In the genomic region with DNA sequence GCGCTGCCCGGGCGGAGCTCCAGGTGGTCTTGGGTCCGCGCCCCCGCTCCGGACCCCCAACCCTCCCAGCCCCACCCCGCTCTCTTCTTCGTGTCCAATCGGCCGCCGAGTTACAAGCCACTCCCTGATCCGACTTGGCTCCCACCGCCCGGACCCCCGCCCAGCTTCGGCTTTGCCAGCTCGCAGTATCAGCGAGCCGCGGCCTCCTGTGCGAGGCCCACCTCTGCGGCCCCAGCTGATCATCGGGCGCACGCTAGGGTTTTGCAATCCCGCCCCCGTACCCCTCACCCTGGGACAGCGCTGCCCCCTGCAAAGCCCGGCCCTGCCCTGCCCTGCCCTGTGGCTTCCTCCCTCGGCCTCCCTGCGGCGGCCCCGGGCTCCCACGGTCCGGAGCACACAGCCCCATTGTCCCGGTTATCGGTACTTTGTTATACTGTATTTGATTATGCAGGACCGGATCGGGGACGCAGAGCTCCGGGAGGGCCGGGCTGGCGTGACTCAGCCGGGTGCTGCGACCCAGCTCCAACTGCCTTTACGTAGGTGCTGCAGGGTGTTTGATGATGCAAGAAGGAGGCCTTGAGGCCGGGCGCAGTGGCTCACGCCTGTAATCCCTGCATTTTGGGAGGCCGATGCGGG, we compare ENCODE assay signal across 8 cellular contexts. TPM values are rescaled to one million over a fixed set of nuclear protein-coding genes. Genes with fewer than 3 reads are reported as not detected.
A peak's percentile ranks its signal among the peaks of the same experiment; 100 is the strongest.
DNase-seq lines count a peak whose midpoint lies in the region; ATAC-seq and TF ChIP-seq lines count a peak whose summit lies in the region.

No MANE protein-coding gene starts in this region.

- peak; percentile 19 for ATAC-seq in HG03066 (IDR thresholded peaks at IDR 0.05; ENCODE audit: low read depth, unreplicated experiment)

- no peak for TF ChIP-seq POLR2A in adrenal gland (IDR thresholded peaks at IDR 0.05)

- no peaks in the 10 kb centered on the region for H3K9me2 ChIP-seq in DOHH2 (replicated peaks; ENCODE audit: control insufficient read depth, low read length)

- no peaks in the 10 kb centered on the region for H3K79me2 ChIP-seq in DOHH2 (ENCODE audit: control insufficient read depth, low read length)

- H3K36me3 ChIP-seq in DOHH2 (ENCODE audit: control insufficient read depth, low read length), result peaks cover 28% of the 10 kb centered on the region
- no peaks in the 10 kb centered on the region for H3K36me3 ChIP-seq in adrenal gland (replicated peaks in 1 of 2)
- peaks cover 15% of the 10 kb centered on the region for H3K36me3 ChIP-seq in iPS-18a (ENCODE audit: control insufficient read depth, low read depth, low read length)

- WGBS in adrenal gland, 4 donors, result 10 to 28% (median 12%) methylated on average over 9 to 52 of the region's 52 CpGs

- no peaks in the 10 kb centered on the region for H3K9me3 ChIP-seq in DOHH2 (ENCODE audit: control insufficient read depth, insufficient read depth, low read length)
- no peaks in the 10 kb centered on the region for H3K9me3 ChIP-seq in adrenal gland (replicated peaks in 1 of 3)
- H3K9me3 ChIP-seq in iPS-18a (ENCODE audit: control insufficient read depth, low read depth, low read length), result no peaks in the 10 kb centered on the region

- peak; percentile 95 for DNase-seq in RWPE1 (ENCODE audit: low spot score)
- DNase-seq in adrenal gland, result peak; percentile 63 to 85 (median 75)
- peak; percentile 49 for DNase-seq in stimulated activated CD4-positive, alpha-beta T cell treated with anti-CD3 and anti-CD28 coated beads, Interleukin-2, amount 100 ng/mL, for 4 hours (ENCODE audit: low read depth)
- no peak for DNase-seq in medulla oblongata (ENCODE audit: extremely low spot score)
- DNase-seq in head of caudate nucleus, result no peak

- peaks cover 3% of the 10 kb centered on the region; the same call in 1 of the 2 replicates for H3F3A ChIP-seq in DOHH2 (ENCODE audit: control insufficient read depth, insufficient read depth)

- H4K20me1 ChIP-seq in DOHH2 (ENCODE audit: control insufficient read depth, insufficient read depth, low read depth, low read length), result no peaks in the 10 kb centered on the region

- CTCF ChIA-PET in RWPE1 (lab: Yijun Ruan, JAX), result interaction anchor here (0.6 kb wide), 1 partner anchor 193 kb away, joined by 3 read pairs; a partner anchor contains a TSS

- intact Hi-C loops in adrenal gland (cut with DNase I), result no loop called here
- intact Hi-C loops in head of caudate nucleus (cut with DNase I), result no loop called here

- H3K4me2 ChIP-seq in DOHH2 (ENCODE audit: low read length), result peak overlapping the region; percentile 90

- H3K9ac ChIP-seq in iPS-18a (ENCODE audit: low read length), result peak overlapping the region; percentile 74

- POLR2A ChIA-PET in RWPE1 (lab: Yijun Ruan, JAX; ENCODE audit: low non-redundant PET), result interaction anchor here (0.7 kb wide), 1 partner anchor 15 kb away, joined by 3 read pairs; no protein-coding TSS in a partner anchor

- H3K27me3 ChIP-seq in DOHH2 (ENCODE audit: control insufficient read depth, low read length), result no peaks in the 10 kb centered on the region
- H3K27me3 ChIP-seq in adrenal gland, result no peaks in the 10 kb centered on the region
- no peaks in the 10 kb centered on the region for H3K27me3 ChIP-seq in iPS-18a (ENCODE audit: control insufficient read depth, insufficient read depth, low read length)

- H3K4me3 ChIP-seq in DOHH2 (ENCODE audit: low read length), result peak overlapping the region; percentile 86
- H3K4me3 ChIP-seq in adrenal gland, result peak overlapping the region in 1 of 4 donors; percentile 57
- peak overlapping the region; percentile 81 for H3K4me3 ChIP-seq in iPS-18a (ENCODE audit: low read length)

- peak overlapping the region; percentile 12; the same call in 1 of the 2 replicates for H3K27ac ChIP-seq in DOHH2 (ENCODE audit: low read depth, low read length)
- peak overlapping the region; percentile 84 for H3K27ac ChIP-seq in RWPE1
- peak overlapping the region in 1 of 5 donors; percentile 26 for H3K27ac ChIP-seq in adrenal gland
- no peak overlapping the region for H3K27ac ChIP-seq in iPS-18a (ENCODE audit: low read length)

- TF ChIP-seq CTCF in DOHH2 (IDR thresholded peaks at IDR 0.05; ENCODE audit: low read depth, low read length, poor library complexity, severe bottlenecking), result no peak
- TF ChIP-seq CTCF in RWPE1 (conservative IDR thresholded peaks at IDR 0.05; ENCODE audit: low read depth), result no peak
- TF ChIP-seq CTCF in adrenal gland (IDR thresholded peaks at IDR 0.05), result no peak

- H3K4me1 ChIP-seq in DOHH2 (ENCODE audit: control insufficient read depth, low read length) (peaks cover 21% of the 10 kb centered on the region), adrenal gland (replicated peaks in 1 of 2) (peaks cover 0 to 12% of the 10 kb centered on the region in 2 donors), iPS-18a (ENCODE audit: control insufficient read depth, low read depth, low read length) (peaks cover 7% of the 10 kb centered on the region)

RNA-seq across cellular contexts. Expression of a gene that starts 0.6 kb away (rescaled TPM):
- total RNA-seq in adrenal gland, result 1 to 10 TPM in 7 of 8 donors, under 1 TPM in 1; 0.95 to 5.1 (median 3.9) TPM
- polyA plus RNA-seq in adrenal gland, result 10 to 100 TPM in 1 of 3 donors, 1 to 10 TPM in 1, under 1 TPM in 1; 0.93 to 10.5 (median 3.8) TPM

RNA-seq across cellular contexts. Expression of a gene that starts 10.1 kb away (rescaled TPM):
- total RNA-seq in adrenal gland, result under 1 TPM in 5 of 8 donors, not detected in 3; 0.28 to 0.86 (median 0.54) TPM
- polyA plus RNA-seq in adrenal gland, result 1 to 10 TPM in 2 of 3 donors, not detected in 1; 2.9 to 6.3 TPM

RNA-seq across cellular contexts. Expression of a gene that starts 14.8 kb away (rescaled TPM):
- total RNA-seq in adrenal gland, result 10 to 100 TPM in 5 of 8 donors, 1 to 10 TPM in 3; 5.6 to 17.0 (median 10.6) TPM
- 10 to 100 TPM in 1 of 3 donors, 1 to 10 TPM in 2; 2.7 to 13.8 (median 3.2) TPM for polyA plus RNA-seq in adrenal gland

RNA-seq across cellular contexts. Expression of a gene that starts 34.9 kb away (rescaled TPM):
- 100 to 1,000 TPM in 4 of 8 donors, 10 to 100 TPM in 4; 51.6 to 195 (median 97.2) TPM for total RNA-seq in adrenal gland
- polyA plus RNA-seq in adrenal gland, result 100 to 1,000 TPM in 2 of 3 donors, 10 to 100 TPM in 1; 18.7 to 132 (median 103) TPM

RNA-seq across cellular contexts. Expression of a gene that starts 40.0 kb away (rescaled TPM):
- 1 to 10 TPM; 1.3 to 9.8 (median 6.8) TPM for total RNA-seq in adrenal gland
- 10 to 100 TPM in 1 of 3 donors, 1 to 10 TPM in 2; 6.0 to 11.8 (median 6.2) TPM for polyA plus RNA-seq in adrenal gland

Comparison
In these comparisons a context has a peak if more than half of its experiments do, and no peak if none do; other contexts are left out.
1. DNase-seq: peak in RWPE1 (single experiment), adrenal gland (7 of 7) and stimulated activated CD4-positive, alpha-beta T cell treated with anti-CD3 and anti-CD28 coated beads, Interleukin-2, amount 100 ng/mL, for 4 hours (single experiment); none in medulla oblongata (single experiment) and head of caudate nucleus (0 of 42).